In the genomic region with DNA sequence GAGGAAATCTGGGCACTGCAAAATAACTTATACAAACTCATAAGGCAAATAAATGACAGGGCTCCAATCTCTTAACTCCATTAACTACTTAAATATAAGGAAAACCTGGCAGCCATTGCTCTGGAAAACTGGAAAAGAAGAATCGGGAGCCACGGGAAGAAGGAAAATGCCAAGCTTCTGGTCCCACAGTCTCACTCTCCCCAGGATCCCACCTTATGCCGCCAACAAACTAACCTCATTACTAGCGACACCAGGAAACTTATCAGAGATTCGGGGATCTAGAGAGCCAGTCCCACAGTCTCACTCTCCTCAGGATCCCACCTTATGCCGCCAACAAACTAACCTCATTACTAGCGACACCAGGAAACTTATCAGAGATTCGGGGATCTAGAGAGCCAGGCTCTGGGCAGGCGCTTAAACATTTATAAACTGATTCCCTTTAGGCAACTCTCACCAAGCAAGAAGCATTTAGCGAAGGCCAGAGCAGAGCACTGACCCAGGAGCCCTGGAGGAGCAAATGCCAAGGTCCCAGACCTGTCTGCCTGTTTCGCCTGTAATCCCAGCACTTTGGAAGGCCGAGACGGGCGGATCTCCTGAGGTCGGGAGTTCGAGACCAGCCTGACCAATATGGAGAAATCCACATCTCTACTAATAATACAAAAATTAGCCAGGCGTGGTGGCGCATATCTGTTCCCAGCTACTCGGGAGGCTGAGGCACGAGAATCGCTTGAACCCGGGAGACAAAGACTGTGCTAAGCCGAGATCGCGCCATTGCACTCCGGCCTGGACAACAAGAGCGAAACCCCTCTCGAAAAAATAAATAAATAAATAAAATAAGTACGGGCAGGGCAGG, we compare ENCODE assay signal across 1 cellular context.
A peak's percentile ranks its signal among the peaks of the same experiment; 100 is the strongest.
TF ChIP-seq lines count a peak whose summit lies in the region.

No MANE protein-coding gene starts in this region.

TF ChIP-seq in HepG2, 621 proteins besides CTCF, POLR2A, EP300 and RAD21 (continued from another document):
- TF ChIP-seq, protein P1, sequence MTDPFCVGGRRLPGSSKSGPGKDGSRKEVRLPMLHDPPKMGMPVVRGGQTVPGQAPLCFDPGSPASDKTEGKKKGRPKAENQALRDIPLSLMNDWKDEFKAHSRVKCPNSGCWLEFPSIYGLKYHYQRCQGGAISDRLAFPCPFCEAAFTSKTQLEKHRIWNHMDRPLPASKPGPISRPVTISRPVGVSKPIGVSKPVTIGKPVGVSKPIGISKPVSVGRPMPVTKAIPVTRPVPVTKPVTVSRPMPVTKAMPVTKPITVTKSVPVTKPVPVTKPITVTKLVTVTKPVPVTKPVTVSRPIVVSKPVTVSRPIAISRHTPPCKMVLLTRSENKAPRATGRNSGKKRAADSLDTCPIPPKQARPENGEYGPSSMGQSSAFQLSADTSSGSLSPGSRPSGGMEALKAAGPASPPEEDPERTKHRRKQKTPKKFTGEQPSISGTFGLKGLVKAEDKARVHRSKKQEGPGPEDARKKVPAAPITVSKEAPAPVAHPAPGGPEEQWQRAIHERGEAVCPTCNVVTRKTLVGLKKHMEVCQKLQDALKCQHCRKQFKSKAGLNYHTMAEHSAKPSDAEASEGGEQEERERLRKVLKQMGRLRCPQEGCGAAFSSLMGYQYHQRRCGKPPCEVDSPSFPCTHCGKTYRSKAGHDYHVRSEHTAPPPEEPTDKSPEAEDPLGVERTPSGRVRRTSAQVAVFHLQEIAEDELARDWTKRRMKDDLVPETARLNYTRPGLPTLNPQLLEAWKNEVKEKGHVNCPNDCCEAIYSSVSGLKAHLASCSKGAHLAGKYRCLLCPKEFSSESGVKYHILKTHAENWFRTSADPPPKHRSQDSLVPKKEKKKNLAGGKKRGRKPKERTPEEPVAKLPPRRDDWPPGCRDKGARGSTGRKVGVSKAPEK (CRISPR knock-in tag; IDR thresholded peaks at IDR 0.05; ENCODE audit: borderline replicate concordance) = no peak
- TF ChIP-seq FOSL2 (CRISPR knock-in tag; IDR thresholded peaks at IDR 0.05) = no peak
- TF ChIP-seq GZF1 (CRISPR knock-in tag; IDR thresholded peaks at IDR 0.05) = no peak
- no peak for TF ChIP-seq ZFP82 (CRISPR knock-in tag; IDR thresholded peaks at IDR 0.05; ENCODE audit: borderline replicate concordance)
- TF ChIP-seq ARID2 (CRISPR knock-in tag; IDR thresholded peaks at IDR 0.05; ENCODE audit: borderline replicate concordance) = no peak
- no peak for TF ChIP-seq RFXANK (CRISPR knock-in tag; IDR thresholded peaks at IDR 0.05)
- no peak for TF ChIP-seq TCF7L2 (IDR thresholded peaks at IDR 0.05; ENCODE audit: low read depth, low read length)
- TF ChIP-seq, protein P2, sequence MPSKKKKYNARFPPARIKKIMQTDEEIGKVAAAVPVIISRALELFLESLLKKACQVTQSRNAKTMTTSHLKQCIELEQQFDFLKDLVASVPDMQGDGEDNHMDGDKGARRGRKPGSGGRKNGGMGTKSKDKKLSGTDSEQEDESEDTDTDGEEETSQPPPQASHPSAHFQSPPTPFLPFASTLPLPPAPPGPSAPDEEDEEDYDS (CRISPR knock-in tag; IDR thresholded peaks at IDR 0.05) = no peak
- TF ChIP-seq ZNF20 (CRISPR knock-in tag; IDR thresholded peaks at IDR 0.05) = 0 out of 2 replicates have a peak, but pooled peaks have one; percentile 28
- TF ChIP-seq, protein P3, sequence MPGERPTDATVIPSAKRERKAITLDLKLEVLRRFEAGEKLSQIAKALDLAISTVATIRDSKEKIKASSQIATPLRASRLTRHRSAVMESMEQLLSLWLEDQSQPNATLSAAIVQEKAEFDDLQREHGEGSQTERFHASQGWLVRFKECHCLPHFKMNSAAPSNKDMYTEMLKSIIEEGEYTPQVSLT (CRISPR knock-in tag; IDR thresholded peaks at IDR 0.05; ENCODE audit: borderline replicate concordance, low read depth) = no peak
- no peak for TF ChIP-seq ARNTL (CRISPR knock-in tag; IDR thresholded peaks at IDR 0.05)
- no peak for TF ChIP-seq ZNF121 (CRISPR knock-in tag; IDR thresholded peaks at IDR 0.05)
- no peak for TF ChIP-seq YEATS2 (CRISPR knock-in tag; IDR thresholded peaks at IDR 0.05; ENCODE audit: borderline replicate concordance)
- TF ChIP-seq, protein P4, sequence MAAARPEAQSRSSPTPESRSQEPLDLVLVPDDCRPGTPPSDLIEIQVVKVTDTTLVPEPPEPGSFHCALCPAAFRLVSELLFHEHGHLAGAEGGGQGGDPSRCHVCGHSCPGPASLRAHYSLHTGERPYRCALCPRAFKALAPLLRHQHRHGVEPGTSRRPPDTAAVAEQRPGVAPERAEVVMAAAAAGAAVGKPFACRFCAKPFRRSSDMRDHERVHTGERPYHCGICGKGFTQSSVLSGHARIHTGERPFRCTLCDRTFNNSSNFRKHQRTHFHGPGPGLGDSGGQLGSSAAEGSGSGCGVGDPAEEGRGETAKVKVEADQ (CRISPR knock-in tag; IDR thresholded peaks at IDR 0.05; ENCODE audit: borderline replicate concordance) = peak; percentile 7; the same call in 1 of the 2 replicates
- TF ChIP-seq MATR3 (CRISPR knock-in tag; IDR thresholded peaks at IDR 0.05) = no peak
- TF ChIP-seq NFE2L2 (IDR thresholded peaks at IDR 0.05; ENCODE audit: low read length) = no peak
- TF ChIP-seq ZMAT3 (CRISPR knock-in tag; conservative IDR thresholded peaks at IDR 0.05) = 0 out of 2 replicates have a peak, but pooled peaks have one; percentile 35
- TF ChIP-seq ZNF432 (CRISPR knock-in tag; IDR thresholded peaks at IDR 0.05; ENCODE audit: borderline replicate concordance) = 0 out of 2 replicates have a peak, but pooled peaks have one; percentile 56
- no peak for TF ChIP-seq ZNF790 (CRISPR knock-in tag; IDR thresholded peaks at IDR 0.05; ENCODE audit: borderline replicate concordance)
- TF ChIP-seq, protein P5, sequence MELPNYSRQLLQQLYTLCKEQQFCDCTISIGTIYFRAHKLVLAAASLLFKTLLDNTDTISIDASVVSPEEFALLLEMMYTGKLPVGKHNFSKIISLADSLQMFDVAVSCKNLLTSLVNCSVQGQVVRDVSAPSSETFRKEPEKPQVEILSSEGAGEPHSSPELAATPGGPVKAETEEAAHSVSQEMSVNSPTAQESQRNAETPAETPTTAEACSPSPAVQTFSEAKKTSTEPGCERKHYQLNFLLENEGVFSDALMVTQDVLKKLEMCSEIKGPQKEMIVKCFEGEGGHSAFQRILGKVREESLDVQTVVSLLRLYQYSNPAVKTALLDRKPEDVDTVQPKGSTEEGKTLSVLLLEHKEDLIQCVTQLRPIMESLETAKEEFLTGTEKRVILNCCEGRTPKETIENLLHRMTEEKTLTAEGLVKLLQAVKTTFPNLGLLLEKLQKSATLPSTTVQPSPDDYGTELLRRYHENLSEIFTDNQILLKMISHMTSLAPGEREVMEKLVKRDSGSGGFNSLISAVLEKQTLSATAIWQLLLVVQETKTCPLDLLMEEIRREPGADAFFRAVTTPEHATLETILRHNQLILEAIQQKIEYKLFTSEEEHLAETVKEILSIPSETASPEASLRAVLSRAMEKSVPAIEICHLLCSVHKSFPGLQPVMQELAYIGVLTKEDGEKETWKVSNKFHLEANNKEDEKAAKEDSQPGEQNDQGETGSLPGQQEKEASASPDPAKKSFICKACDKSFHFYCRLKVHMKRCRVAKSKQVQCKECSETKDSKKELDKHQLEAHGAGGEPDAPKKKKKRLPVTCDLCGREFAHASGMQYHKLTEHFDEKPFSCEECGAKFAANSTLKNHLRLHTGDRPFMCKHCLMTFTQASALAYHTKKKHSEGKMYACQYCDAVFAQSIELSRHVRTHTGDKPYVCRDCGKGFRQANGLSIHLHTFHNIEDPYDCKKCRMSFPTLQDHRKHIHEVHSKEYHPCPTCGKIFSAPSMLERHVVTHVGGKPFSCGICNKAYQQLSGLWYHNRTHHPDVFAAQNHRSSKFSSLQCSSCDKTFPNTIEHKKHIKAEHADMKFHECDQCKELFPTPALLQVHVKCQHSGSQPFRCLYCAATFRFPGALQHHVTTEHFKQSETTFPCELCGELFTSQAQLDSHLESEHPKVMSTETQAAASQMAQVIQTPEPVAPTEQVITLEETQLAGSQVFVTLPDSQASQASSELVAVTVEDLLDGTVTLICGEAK (IDR thresholded peaks at IDR 0.05) = no peak
- TF ChIP-seq, protein P5 (CRISPR knock-in tag; IDR thresholded peaks at IDR 0.05) = no peak
- TF ChIP-seq MXI1 (IDR thresholded peaks at IDR 0.05; ENCODE audit: borderline replicate concordance, low read depth, low read length) = no peak
- TF ChIP-seq ADNP (CRISPR knock-in tag; IDR thresholded peaks at IDR 0.05) = no peak
